Comparison of ENCODE assay signal across 14 cellular contexts in genomic region chr22:42265321-42265720, GRCh38. TPM values are rescaled to one million over a fixed set of nuclear protein-coding genes. Genes with fewer than 3 reads are reported as not detected.
DNase-seq lines count a peak whose midpoint lies in the region; ATAC-seq and TF ChIP-seq lines count a peak whose summit lies in the region.
"Had no signal": no experiment of that assay in that cellular context is flagged by ENCODE, and none has a peak within 500 bp of the region (broad histone marks: within the 10 kb centered on the region; RNA-seq: fewer than 3 reads in every experiment).

No MANE protein-coding gene starts in this region.

- no peaks in the 10 kb centered on the region; the same call in 1 of the 2 replicates for H3F3A ChIP-seq in Loucy (ENCODE audit: low read depth)

- peaks cover 35 to 89% (median 77%) of the 10 kb centered on the region in 4 donors for H3K4me1 Mint-ChIP-seq in CD4-positive, CD25-positive, alpha-beta regulatory T cell
- peaks cover 90% of the 10 kb centered on the region for H3K4me1 Mint-ChIP-seq in CD4-positive, alpha-beta T cell (ENCODE audit: low read depth)

- no peak for TF ChIP-seq POLR2A in gastrocnemius medialis (IDR thresholded peaks at IDR 0.05)

- peak overlapping the region; percentile 98 for H3K4me2 ChIP-seq in Loucy (ENCODE audit: low read depth, low read length, poor library complexity, severe bottlenecking)
- H3K4me2 ChIP-seq: A549 had no signal

- no peaks in the 10 kb centered on the region for H3K9me2 ChIP-seq in Loucy (replicated peaks; ENCODE audit: low read depth, low read length)

- peaks cover 93% of the 10 kb centered on the region for H4K20me1 ChIP-seq in Loucy (ENCODE audit: insufficient read depth, low read length, poor library complexity, severe bottlenecking)

- H3K36me3 ChIP-seq in CD4-positive, CD25-positive, alpha-beta regulatory T cell (ENCODE audit: control insufficient read depth, insufficient read depth, low read length) = peaks cover 2% of the 10 kb centered on the region
- H3K36me3 ChIP-seq in Loucy (ENCODE audit: insufficient read depth, low read length) (no peaks in the 10 kb centered on the region), gastrocnemius medialis (no peaks in the 10 kb centered on the region)

- no peak overlapping the region for H3K4me3 ChIP-seq in CD4-positive, CD25-positive, alpha-beta regulatory T cell (ENCODE audit: low read depth, low read length)
- H3K4me3 ChIP-seq in Loucy (ENCODE audit: low read length, poor library complexity, severe bottlenecking) (peak overlapping the region; percentile 41), gastrocnemius medialis (no peak overlapping the region)
- H3K4me3 ChIP-seq: A549, GM23248 had no signal

- ATAC-seq in CD4-positive, CD25-positive, alpha-beta regulatory T cell (ENCODE audit: low read depth in 2 of 2) = no peak
- ATAC-seq in CD4-positive, alpha-beta T cell (ENCODE audit: poor library complexity) = no peak
- ATAC-seq in gastrocnemius medialis = no peak
- ATAC-seq: A549 had no signal

- TF ChIP-seq CTCF in CD4-positive, alpha-beta T cell (IDR thresholded peaks at IDR 0.05) = no peak
- TF ChIP-seq CTCF in Loucy (conservative IDR thresholded peaks at IDR 0.05; ENCODE audit: low read length) (no peak), gastrocnemius medialis (IDR thresholded peaks at IDR 0.05 in 4 of 5, conservative IDR thresholded peaks at IDR 0.05 in 1 of 5) (no peak)

- H3K4me3 Mint-ChIP-seq in CD4-positive, CD25-positive, alpha-beta regulatory T cell = peak overlapping the region; percentile 1 to 74 (median 4)
- peak overlapping the region; percentile 8 for H3K4me3 Mint-ChIP-seq in CD4-positive, alpha-beta T cell
- H3K4me3 Mint-ChIP-seq: CD14-positive monocyte had no signal

- no peaks in the 10 kb centered on the region for H3K9me3 Mint-ChIP-seq in CD4-positive, CD25-positive, alpha-beta regulatory T cell
- no peaks in the 10 kb centered on the region for H3K9me3 Mint-ChIP-seq in CD4-positive, alpha-beta T cell
- H3K9me3 Mint-ChIP-seq: IgD-negative memory B cell had no signal

- no peaks in the 10 kb centered on the region for H3K27me3 Mint-ChIP-seq in CD4-positive, CD25-positive, alpha-beta regulatory T cell
- no peaks in the 10 kb centered on the region for H3K27me3 Mint-ChIP-seq in CD4-positive, alpha-beta T cell
- H3K27me3 Mint-ChIP-seq: IgD-negative memory B cell had no signal

- no peaks in the 10 kb centered on the region for H3K9me3 ChIP-seq in CD4-positive, CD25-positive, alpha-beta regulatory T cell (ENCODE audit: control insufficient read depth in 2 of 2, low read length in 2 of 2)
- H3K9me3 ChIP-seq in CD4-positive, alpha-beta T cell (ENCODE audit: control insufficient read depth, low read length) = no peaks in the 10 kb centered on the region
- H3K9me3 ChIP-seq in Loucy (ENCODE audit: insufficient read depth, low read depth, low read length) (no peaks in the 10 kb centered on the region), gastrocnemius medialis (no peaks in the 10 kb centered on the region)
- H3K9me3 ChIP-seq: A549 had no signal

- in situ Hi-C loops in gastrocnemius medialis (cut with MboI; ENCODE audit: low sequenced_read_pairs in 4 of 4) = no loop called here

- peak overlapping the region; percentile 33 for H3K9ac ChIP-seq in Loucy (ENCODE audit: low read depth, low read length, poor library complexity, severe bottlenecking)
- H3K9ac ChIP-seq: GM23248 had no signal

- CTCF ChIA-PET in CD4-positive, alpha-beta T cell (lab: Charles Lee) = no interaction called here

- POLR2A ChIA-PET in CD4-positive, alpha-beta T cell (lab: Charles Lee) = no interaction called here

- H3K79me2 ChIP-seq in Loucy (ENCODE audit: insufficient read depth, low read length) = peaks cover 97% of the 10 kb centered on the region

- no peaks in the 10 kb centered on the region for H3K36me3 Mint-ChIP-seq in CD4-positive, CD25-positive, alpha-beta regulatory T cell
- H3K36me3 Mint-ChIP-seq in CD4-positive, alpha-beta T cell (ENCODE audit: low read depth) = peaks cover 10% of the 10 kb centered on the region
- H3K36me3 Mint-ChIP-seq: IgD-negative memory B cell had no signal

- H2AFZ ChIP-seq in Loucy (ENCODE audit: low read length) = no peak overlapping the region
- H2AFZ ChIP-seq: GM23248 had no signal

- intact Hi-C loops in CD4-positive, alpha-beta T cell (cut with DNase I, micrococcal nuclease) = loop anchor here in 1 of 2 experiments (5.0 kb wide), 1 partner anchor 173 kb away; the partner anchor contains the start of gene NDUFA6
- intact Hi-C loops in gastrocnemius medialis (cut with DNase I; ENCODE audit: low total_unique reads) = no loop called here

- peaks cover 67% of the 10 kb centered on the region for H3K4me1 ChIP-seq in CD4-positive, CD25-positive, alpha-beta regulatory T cell (ENCODE audit: control insufficient read depth, insufficient read depth, low read length, poor library complexity, severe bottlenecking)
- peaks cover 69% of the 10 kb centered on the region for H3K4me1 ChIP-seq in Loucy (ENCODE audit: insufficient read depth, low read length, poor library complexity, severe bottlenecking)
- H3K4me1 ChIP-seq in gastrocnemius medialis = peaks cover 9 to 17% of the 10 kb centered on the region in 2 donors

- H3K27ac Mint-ChIP-seq in CD4-positive, CD25-positive, alpha-beta regulatory T cell = peak overlapping the region; percentile 25 to 77 (median 59)
- H3K27ac Mint-ChIP-seq in CD4-positive, alpha-beta T cell = peak overlapping the region; percentile 5
- H3K27ac Mint-ChIP-seq: CD14-positive monocyte, IgD-negative memory B cell had no signal

- DNase-seq in CD4-positive, CD25-positive, alpha-beta regulatory T cell = no peak
- no peak for DNase-seq in CD4-positive, alpha-beta T cell
- DNase-seq in left kidney (ENCODE audit: low read depth, low spot score) (peak; percentile 27), hippocampal formation (lab: John Stamatoyannopoulos, UW) (no peak), foreskin melanocyte (no peak), gastrocnemius medialis (no peak)
- DNase-seq: Calu3, DMS 273 treated with DMSO at 0.1 percent for 48 hours, GM23248, H7 had no signal

- H3K27ac ChIP-seq in CD4-positive, CD25-positive, alpha-beta regulatory T cell (ENCODE audit: insufficient read depth, low read length, poor library complexity, severe bottlenecking) = no peak overlapping the region
- no peak overlapping the region for H3K27ac ChIP-seq in CD4-positive, alpha-beta T cell (ENCODE audit: low read depth, low read length)
- no peak overlapping the region for H3K27ac ChIP-seq in gastrocnemius medialis
- H3K27ac ChIP-seq: A549, GM23248 had no signal

- H3K27me3 ChIP-seq in CD4-positive, CD25-positive, alpha-beta regulatory T cell (ENCODE audit: control insufficient read depth, insufficient read depth, low read length) = no peaks in the 10 kb centered on the region
- H3K27me3 ChIP-seq in CD4-positive, alpha-beta T cell (ENCODE audit: control insufficient read depth, insufficient read depth, low read length) = no peaks in the 10 kb centered on the region
- H3K27me3 ChIP-seq in Loucy (ENCODE audit: insufficient read depth, low read length, poor library complexity, severe bottlenecking) (no peaks in the 10 kb centered on the region), gastrocnemius medialis (no peaks in the 10 kb centered on the region)

RNA-seq across cellular contexts. Expression of gene TCF20, which starts 5.1 kb away (rescaled TPM):
- 101 TPM for total RNA-seq in CD4-positive, CD25-positive, alpha-beta regulatory T cell
- polyA plus RNA-seq in CD4-positive, CD25-positive, alpha-beta regulatory T cell = 1 to 10 TPM; 1.4 to 2.1 (median 1.9) TPM
- total RNA-seq in CD4-positive, alpha-beta T cell = 10 to 100 TPM; 61.6 to 64.1 TPM
- total RNA-seq in gastrocnemius medialis = 10 to 100 TPM in 3 of 4 donors, 1 to 10 TPM in 1; 9.9 to 14.4 (median 12.4) TPM
